11 cellular contexts compared by ENCODE assay signal in the genomic region with DNA sequence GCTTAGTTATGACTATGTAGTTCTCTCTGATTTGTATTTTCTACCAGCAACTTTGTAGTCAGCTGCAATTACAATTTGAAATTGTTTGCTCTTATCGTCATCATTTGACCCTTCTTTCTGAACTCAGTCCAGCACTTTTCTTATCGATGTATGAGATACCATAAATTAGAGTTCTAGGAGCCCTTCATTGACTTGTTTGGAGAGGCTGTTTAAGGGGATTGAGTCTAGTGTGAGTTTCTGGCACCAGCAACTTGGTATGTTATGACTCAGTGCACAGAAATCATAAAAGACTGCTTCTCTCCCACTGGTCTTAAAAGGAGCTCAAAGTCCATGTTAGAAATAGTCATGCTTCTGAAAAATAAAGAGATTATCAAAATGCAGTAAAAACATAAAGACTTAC.
DNase-seq lines count a peak whose midpoint lies in the region; ATAC-seq, FAIRE-seq and TF ChIP-seq lines count a peak whose summit lies in the region.
"Had no signal": no experiment of that assay in that cellular context is flagged by ENCODE, and none has a peak within 500 bp of the region (broad histone marks: within the 10 kb centered on the region; RNA-seq: fewer than 3 reads in every experiment).

No MANE protein-coding gene starts in this region.

- H3K4me2 ChIP-seq in HepG2 (ENCODE audit: low read depth, low read length): peak overlapping the region; percentile 15

- peaks cover 23% of the 10 kb centered on the region for H3K4me1 ChIP-seq in ACC112 (ENCODE audit: control insufficient read depth, insufficient read depth, low read length, unreplicated experiment)
- H3K4me1 ChIP-seq in HepG2 (ENCODE audit: insufficient read depth, low read length): peaks cover 19% of the 10 kb centered on the region

- ATAC-seq in HepG2 (no peak), GM18858 (IDR thresholded peaks at IDR 0.05; ENCODE audit: unreplicated experiment) (no peak)

- H2AFZ ChIP-seq in ACC112 (ENCODE audit: low read length, unreplicated experiment) (peak overlapping the region; percentile 20), HepG2 (ENCODE audit: low read length) (no peak overlapping the region)

- H3K27ac ChIP-seq in ACC112 (ENCODE audit: low read depth, low read length) (peak overlapping the region; percentile 15; the same call in 1 of the 2 replicates), HepG2 (ENCODE audit: extremely low read length, insufficient read depth, low read length) (no peak overlapping the region)

- BruUV-seq in HepG2 (replicated peaks; lab: Mats Ljungman, UMichigan): no TSS peak

- TF ChIP-seq CTCF in astrocyte of the cerebellum (IDR thresholded peaks at IDR 0.05; ENCODE audit: low read depth, low read length, missing control alignments) (no peak), HepG2 (CRISPR knock-in tag; IDR thresholded peaks at IDR 0.05) (no peak)

- POLR2A ChIA-PET in HepG2 (lab: Yijun Ruan, JAX): no interaction called here

- H3K79me2 ChIP-seq in ACC112 (ENCODE audit: control insufficient read depth, insufficient read depth, low read length, unreplicated experiment): no peaks in the 10 kb centered on the region
- no peaks in the 10 kb centered on the region for H3K79me2 ChIP-seq in HepG2 (ENCODE audit: insufficient read depth, low read length)

- CTCF ChIA-PET in HepG2 (lab: Yijun Ruan, JAX; ENCODE audit: low intra/inter-chr PET ratio, low total read pairs): no interaction called here

- no peak overlapping the region for H3K9ac ChIP-seq in HepG2 (ENCODE audit: insufficient read depth, low read depth, low read length)

- in situ Hi-C loops in astrocyte of the cerebellum (cut with HindIII; ENCODE audit: low sequenced_read_pairs) (no loop called here), HepG2 (cut with HindIII; ENCODE audit: extremely low pct_ligation_motif_present, low pct_unique_long_range_greater_than_20kb) (no loop called here)

- DNase-seq in HPDE6-E6E7 (ENCODE audit: extremely low spot score) (peak; percentile 13), astrocyte of the cerebellum (ENCODE audit: low read depth) (peak; percentile 53), HepG2 (ENCODE audit: low spot score) (peak; percentile 20), NCI-H345 treated with DMSO at 0.1 percent for 48 hours (lab: John Stamatoyannopoulos, UW; ENCODE audit: unreplicated experiment) (no peak)
- DNase-seq in activated CD4-positive, alpha-beta T cell treated with anti-CD3 and anti-CD28 coated beads for 1 hour: no peak
- no peak for DNase-seq in central memory CD4-positive, alpha-beta T cell
- DNase-seq: activated CD4-positive, alpha-beta T cell treated with anti-CD3 and anti-CD28 coated beads, Interleukin-2, amount 50 U/mL, for 4 hours; CD8-positive, alpha-beta memory T cell; NCI-H524 had no signal

- H3K36me3 ChIP-seq in ACC112 (ENCODE audit: insufficient read depth, low read length) (no peaks in the 10 kb centered on the region), HepG2 (replicated peaks in 1 of 2; ENCODE audit: control insufficient read depth in 1 of 2, insufficient read depth in 2 of 2, low read length in 2 of 2) (no peaks in the 10 kb centered on the region)

- TF ChIP-seq POLR2A in HepG2 (IDR thresholded peaks at IDR 0.05; ENCODE audit: insufficient read depth in 1 of 2, low read depth in 2 of 2, low read length in 2 of 2): no peak

- 0% methylated on average over 2 of the region's 2 CpGs for WGBS in HepG2 (ENCODE audit: low lambda C conversion rate)

- intact Hi-C loops in HepG2 (cut with micrococcal nuclease; ENCODE audit: unreplicated experiment): no loop called here

- TF ChIP-seq EP300 in HepG2 (IDR thresholded peaks at IDR 0.05; ENCODE audit: low read depth in 2 of 2, low read length in 2 of 2) (no peak), HepG2 (CRISPR knock-in tag; IDR thresholded peaks at IDR 0.05; ENCODE audit: borderline replicate concordance) (no peak)

- no peak for FAIRE-seq in HepG2 (lab: Jason Lieb, UNC)

- no peaks in the 10 kb centered on the region for H4K20me1 ChIP-seq in HepG2 (ENCODE audit: insufficient read depth, low read length)

- peak overlapping the region; percentile 47 for H3K4me3 ChIP-seq in ACC112 (ENCODE audit: low read depth, low read length)
- H3K4me3 ChIP-seq in astrocyte of the cerebellum (ENCODE audit: low read depth, low read length): no peak overlapping the region
- no peak overlapping the region for H3K4me3 ChIP-seq in HepG2 (replicated peaks in 1 of 3; ENCODE audit: insufficient read depth in 1 of 3, low read depth in 2 of 3, low read length in 3 of 3)

- no peaks in the 10 kb centered on the region for H3K9me3 ChIP-seq in HepG2 (ENCODE audit: low read length)

- TF ChIP-seq RAD21 in HepG2 (CRISPR knock-in tag; IDR thresholded peaks at IDR 0.05): no peak

- H3K27me3 ChIP-seq in ACC112 (ENCODE audit: insufficient read depth, low read length): no peaks in the 10 kb centered on the region
- no peaks in the 10 kb centered on the region for H3K27me3 ChIP-seq in HepG2 (ENCODE audit: control insufficient read depth in 1 of 2, insufficient read depth in 2 of 2, low read length in 2 of 2)

TF ChIP-seq in HepG2, 621 proteins besides CTCF, POLR2A, EP300 and RAD21 (continues in another document):
- TF ChIP-seq AGO2 (optimal IDR thresholded peaks at IDR 0.05; ENCODE audit: low read depth, low read length) (no peak), ZSCAN22 (CRISPR knock-in tag; IDR thresholded peaks at IDR 0.05) (no peak), ZNF777 (CRISPR knock-in tag; IDR thresholded peaks at IDR 0.05) (no peak), TAF1 (CRISPR knock-in tag; IDR thresholded peaks at IDR 0.05) (no peak), FOXA1 (IDR thresholded peaks at IDR 0.05) (no peak), FOXA1 (CRISPR knock-in tag; IDR thresholded peaks at IDR 0.05) (no peak), SRY (CRISPR knock-in tag; IDR thresholded peaks at IDR 0.05) (no peak), SRSF4 (IDR thresholded peaks at IDR 0.05; ENCODE audit: low read depth, low read length, poor library complexity, severe bottlenecking) (no peak), IKZF4 (CRISPR knock-in tag; IDR thresholded peaks at IDR 0.05; ENCODE audit: borderline replicate concordance, low read depth, not compliant biosample characterization) (no peak), CBX1 (IDR thresholded peaks at IDR 0.05; ENCODE audit: low read depth) (no peak)
- TF ChIP-seq, protein P1, sequence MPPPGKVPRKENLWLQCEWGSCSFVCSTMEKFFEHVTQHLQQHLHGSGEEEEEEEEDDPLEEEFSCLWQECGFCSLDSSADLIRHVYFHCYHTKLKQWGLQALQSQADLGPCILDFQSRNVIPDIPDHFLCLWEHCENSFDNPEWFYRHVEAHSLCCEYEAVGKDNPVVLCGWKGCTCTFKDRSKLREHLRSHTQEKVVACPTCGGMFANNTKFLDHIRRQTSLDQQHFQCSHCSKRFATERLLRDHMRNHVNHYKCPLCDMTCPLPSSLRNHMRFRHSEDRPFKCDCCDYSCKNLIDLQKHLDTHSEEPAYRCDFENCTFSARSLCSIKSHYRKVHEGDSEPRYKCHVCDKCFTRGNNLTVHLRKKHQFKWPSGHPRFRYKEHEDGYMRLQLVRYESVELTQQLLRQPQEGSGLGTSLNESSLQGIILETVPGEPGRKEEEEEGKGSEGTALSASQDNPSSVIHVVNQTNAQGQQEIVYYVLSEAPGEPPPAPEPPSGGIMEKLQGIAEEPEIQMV (CRISPR knock-in tag; IDR thresholded peaks at IDR 0.05; ENCODE audit: low read depth): no peak
- TF ChIP-seq, protein P2, sequence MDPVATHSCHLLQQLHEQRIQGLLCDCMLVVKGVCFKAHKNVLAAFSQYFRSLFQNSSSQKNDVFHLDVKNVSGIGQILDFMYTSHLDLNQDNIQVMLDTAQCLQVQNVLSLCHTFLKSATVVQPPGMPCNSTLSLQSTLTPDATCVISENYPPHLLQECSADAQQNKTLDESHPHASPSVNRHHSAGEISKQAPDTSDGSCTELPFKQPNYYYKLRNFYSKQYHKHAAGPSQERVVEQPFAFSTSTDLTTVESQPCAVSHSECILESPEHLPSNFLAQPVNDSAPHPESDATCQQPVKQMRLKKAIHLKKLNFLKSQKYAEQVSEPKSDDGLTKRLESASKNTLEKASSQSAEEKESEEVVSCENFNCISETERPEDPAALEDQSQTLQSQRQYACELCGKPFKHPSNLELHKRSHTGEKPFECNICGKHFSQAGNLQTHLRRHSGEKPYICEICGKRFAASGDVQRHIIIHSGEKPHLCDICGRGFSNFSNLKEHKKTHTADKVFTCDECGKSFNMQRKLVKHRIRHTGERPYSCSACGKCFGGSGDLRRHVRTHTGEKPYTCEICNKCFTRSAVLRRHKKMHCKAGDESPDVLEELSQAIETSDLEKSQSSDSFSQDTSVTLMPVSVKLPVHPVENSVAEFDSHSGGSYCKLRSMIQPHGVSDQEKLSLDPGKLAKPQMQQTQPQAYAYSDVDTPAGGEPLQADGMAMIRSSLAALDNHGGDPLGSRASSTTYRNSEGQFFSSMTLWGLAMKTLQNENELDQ (CRISPR knock-in tag; IDR thresholded peaks at IDR 0.05; ENCODE audit: borderline replicate concordance): no peak
- TF ChIP-seq, protein P3, sequence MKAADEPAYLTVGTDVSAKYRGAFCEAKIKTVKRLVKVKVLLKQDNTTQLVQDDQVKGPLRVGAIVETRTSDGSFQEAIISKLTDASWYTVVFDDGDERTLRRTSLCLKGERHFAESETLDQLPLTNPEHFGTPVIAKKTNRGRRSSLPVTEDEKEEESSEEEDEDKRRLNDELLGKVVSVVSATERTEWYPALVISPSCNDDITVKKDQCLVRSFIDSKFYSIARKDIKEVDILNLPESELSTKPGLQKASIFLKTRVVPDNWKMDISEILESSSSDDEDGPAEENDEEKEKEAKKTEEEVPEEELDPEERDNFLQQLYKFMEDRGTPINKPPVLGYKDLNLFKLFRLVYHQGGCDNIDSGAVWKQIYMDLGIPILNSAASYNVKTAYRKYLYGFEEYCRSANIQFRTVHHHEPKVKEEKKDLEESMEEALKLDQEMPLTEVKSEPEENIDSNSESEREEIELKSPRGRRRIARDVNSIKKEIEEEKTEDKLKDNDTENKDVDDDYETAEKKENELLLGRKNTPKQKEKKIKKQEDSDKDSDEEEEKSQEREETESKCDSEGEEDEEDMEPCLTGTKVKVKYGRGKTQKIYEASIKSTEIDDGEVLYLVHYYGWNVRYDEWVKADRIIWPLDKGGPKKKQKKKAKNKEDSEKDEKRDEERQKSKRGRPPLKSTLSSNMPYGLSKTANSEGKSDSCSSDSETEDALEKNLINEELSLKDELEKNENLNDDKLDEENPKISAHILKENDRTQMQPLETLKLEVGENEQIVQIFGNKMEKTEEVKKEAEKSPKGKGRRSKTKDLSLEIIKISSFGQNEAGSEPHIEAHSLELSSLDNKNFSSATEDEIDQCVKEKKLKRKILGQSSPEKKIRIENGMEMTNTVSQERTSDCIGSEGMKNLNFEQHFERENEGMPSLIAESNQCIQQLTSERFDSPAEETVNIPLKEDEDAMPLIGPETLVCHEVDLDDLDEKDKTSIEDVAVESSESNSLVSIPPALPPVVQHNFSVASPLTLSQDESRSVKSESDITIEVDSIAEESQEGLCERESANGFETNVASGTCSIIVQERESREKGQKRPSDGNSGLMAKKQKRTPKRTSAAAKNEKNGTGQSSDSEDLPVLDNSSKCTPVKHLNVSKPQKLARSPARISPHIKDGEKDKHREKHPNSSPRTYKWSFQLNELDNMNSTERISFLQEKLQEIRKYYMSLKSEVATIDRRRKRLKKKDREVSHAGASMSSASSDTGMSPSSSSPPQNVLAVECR (CRISPR knock-in tag; IDR thresholded peaks at IDR 0.05; ENCODE audit: borderline replicate concordance): no peak

Comparison
In these comparisons a context has a peak if more than half of its experiments do, and no peak if none do; other contexts are left out.
1. DNase-seq: peak in HPDE6-E6E7 (single experiment), astrocyte of the cerebellum (single experiment) and HepG2 (single experiment); none in activated CD4-positive, alpha-beta T cell treated with anti-CD3 and anti-CD28 coated beads for 1 hour (single experiment), central memory CD4-positive, alpha-beta T cell (single experiment) and NCI-H345 treated with DMSO at 0.1 percent for 48 hours (single experiment).